In genomic region chr10:92010026-92010713, GRCh38 we compare ENCODE assay signal across 2 cellular contexts.
TF ChIP-seq lines count a peak whose summit lies in the region.

No MANE protein-coding gene starts in this region.

TF ChIP-seq in GM23338, 12 proteins besides CTCF, POLR2A, EP300 and RAD21 (continued from another document):
- no peak for TF ChIP-seq NANOG (IDR thresholded peaks at IDR 0.05; ENCODE audit: borderline replicate concordance)
- no peak for TF ChIP-seq POLR2AphosphoS5 (IDR thresholded peaks at IDR 0.05; ENCODE audit: low read depth)
- TF ChIP-seq CREB1 (CRISPR knock-in tag; IDR thresholded peaks at IDR 0.05; ENCODE audit: low read depth), result no peak
- TF ChIP-seq EZH2 (IDR thresholded peaks at IDR 0.05; ENCODE audit: low read depth, unreplicated experiment), result no peak
- no peak for TF ChIP-seq REST (IDR thresholded peaks at IDR 0.05; ENCODE audit: unreplicated experiment)
- no peak for TF ChIP-seq JUNB (IDR thresholded peaks at IDR 0.05; ENCODE audit: unreplicated experiment)
- TF ChIP-seq ZNF462 (CRISPR knock-in tag; IDR thresholded peaks at IDR 0.05), result no peak
- TF ChIP-seq ZNF114 (CRISPR knock-in tag; IDR thresholded peaks at IDR 0.05), result no peak
- TF ChIP-seq ETS1 (IDR thresholded peaks at IDR 0.05), result no peak
- no peak for TF ChIP-seq STAT1 (IDR thresholded peaks at IDR 0.05; ENCODE audit: unreplicated experiment)

TF ChIP-seq in K562, 482 proteins besides CTCF, POLR2A, EP300 and RAD21:
- TF ChIP-seq CREB5 (CRISPR knock-in tag; IDR thresholded peaks at IDR 0.05), result no peak
- TF ChIP-seq MEF2A (IDR thresholded peaks at IDR 0.05; ENCODE audit: control insufficient read depth, low read depth, low read length), result no peak
- no peak for TF ChIP-seq CHAMP1 (IDR thresholded peaks at IDR 0.05)
- TF ChIP-seq AFF1 (IDR thresholded peaks at IDR 0.05; ENCODE audit: low read depth in 1 of 2, partially characterized antibody in 2 of 2), result no peak
- TF ChIP-seq NRF1 (conservative IDR thresholded peaks at IDR 0.05 in 1 of 2, IDR thresholded peaks at IDR 0.05 in 1 of 2), result no peak
- no peak for TF ChIP-seq ZFP36 (IDR thresholded peaks at IDR 0.05; ENCODE audit: low read depth, low read length, partially characterized antibody)
- TF ChIP-seq ZNF212 (CRISPR knock-in tag; IDR thresholded peaks at IDR 0.05), result no peak
- TF ChIP-seq HIVEP1 (CRISPR knock-in tag; IDR thresholded peaks at IDR 0.05), result no peak
TF ChIP-seq in K562: peak in this region for 0.
